Comparison of ENCODE assay signal across 10 cellular contexts in the genomic region with DNA sequence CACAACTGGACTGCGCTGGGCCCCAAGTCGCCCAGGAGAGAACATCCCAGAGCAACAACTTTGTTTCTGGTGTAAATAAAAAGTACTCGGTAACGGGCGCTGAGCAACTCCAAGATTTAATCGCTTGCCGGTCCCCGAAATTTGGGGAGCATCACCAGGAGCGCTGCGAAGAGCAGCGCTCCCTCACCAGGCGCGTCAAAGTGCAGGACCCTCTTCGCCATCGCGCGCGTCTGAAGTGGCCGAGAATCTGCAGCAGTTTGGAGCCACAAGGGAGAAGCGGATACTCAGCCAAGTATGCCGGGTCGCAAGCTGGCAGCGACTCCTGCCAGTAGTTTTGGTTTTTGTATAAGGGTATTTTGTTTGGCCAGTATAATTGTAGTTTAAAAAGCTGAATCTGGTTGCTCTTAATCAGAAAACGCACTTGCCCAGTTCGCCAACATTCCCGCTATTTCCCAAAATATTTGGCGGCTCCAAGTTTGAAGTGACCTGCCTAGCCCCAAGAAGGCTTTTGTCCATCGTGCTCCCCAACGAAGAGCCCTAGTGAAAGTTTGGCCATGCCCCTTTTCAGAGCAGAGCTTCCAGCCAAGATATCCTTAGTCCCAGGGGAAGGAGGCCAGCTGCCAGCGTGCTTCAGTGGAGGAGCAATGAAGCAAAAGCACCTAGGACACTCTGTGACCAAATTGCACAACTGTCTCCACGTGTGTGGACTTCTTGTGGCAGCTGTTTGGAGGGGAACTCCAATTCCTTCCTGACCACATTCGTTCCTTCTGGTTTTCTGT. TPM values are rescaled to one million over a fixed set of nuclear protein-coding genes. Genes with fewer than 3 reads are reported as not detected.
DNase-seq lines count a peak whose midpoint lies in the region; ATAC-seq and TF ChIP-seq lines count a peak whose summit lies in the region.
"Had no signal": no experiment of that assay in that cellular context is flagged by ENCODE, and none has a peak within 500 bp of the region (broad histone marks: within the 10 kb centered on the region; RNA-seq: fewer than 3 reads in every experiment).

No MANE protein-coding gene starts in this region.

- intact Hi-C loops in dendritic cell treated with granulocyte-macrophage colony-stimulating factor and Interleukin-4, amounts not matched to agents 40 ng/mL and 50 ng/mL, for 4 days (cut with micrococcal nuclease): no loop called here
- intact Hi-C loops in uterus (cut with DNase I; ENCODE audit: low total_unique reads): no loop called here
- intact Hi-C loops in lower leg skin (cut with DNase I; ENCODE audit: low total_unique reads): no loop called here

- no peaks in the 10 kb centered on the region for H3K27me3 ChIP-seq in lung (ENCODE audit: control insufficient read depth, insufficient read depth)
- no peaks in the 10 kb centered on the region for H3K27me3 ChIP-seq in uterus

- H3K9me3 Mint-ChIP-seq in activated naive CD8-positive, alpha-beta T cell (ENCODE audit: low read depth): no peaks in the 10 kb centered on the region
- peaks cover 4% of the 10 kb centered on the region for H3K9me3 Mint-ChIP-seq in activated naive CD8-positive, alpha-beta T cell treated with anti-CD3 and anti-CD28 coated beads for 36 hours
- no peaks in the 10 kb centered on the region for H3K9me3 Mint-ChIP-seq in dendritic cell treated with granulocyte-macrophage colony-stimulating factor and Interleukin-4, amounts not matched to agents 40 ng/mL and 50 ng/mL, for 4 days

- peak overlapping the region; percentile 30 for H3K4me3 Mint-ChIP-seq in activated naive CD8-positive, alpha-beta T cell
- H3K4me3 Mint-ChIP-seq in activated naive CD8-positive, alpha-beta T cell treated with anti-CD3 and anti-CD28 coated beads for 36 hours: no peak overlapping the region
- H3K4me3 Mint-ChIP-seq in dendritic cell treated with granulocyte-macrophage colony-stimulating factor and Interleukin-4, amounts not matched to agents 40 ng/mL and 50 ng/mL, for 4 days: peak overlapping the region; percentile 47

- no peak overlapping the region for H3K27ac Mint-ChIP-seq in activated naive CD8-positive, alpha-beta T cell
- no peak overlapping the region for H3K27ac Mint-ChIP-seq in activated naive CD8-positive, alpha-beta T cell treated with anti-CD3 and anti-CD28 coated beads for 36 hours
- H3K27ac Mint-ChIP-seq in dendritic cell treated with granulocyte-macrophage colony-stimulating factor and Interleukin-4, amounts not matched to agents 40 ng/mL and 50 ng/mL, for 4 days: no peak overlapping the region

- H3K4me1 Mint-ChIP-seq in activated naive CD8-positive, alpha-beta T cell (ENCODE audit: low read depth): peaks cover 2% of the 10 kb centered on the region
- peaks cover 3% of the 10 kb centered on the region for H3K4me1 Mint-ChIP-seq in activated naive CD8-positive, alpha-beta T cell treated with anti-CD3 and anti-CD28 coated beads for 36 hours
- peaks cover 15% of the 10 kb centered on the region for H3K4me1 Mint-ChIP-seq in dendritic cell treated with granulocyte-macrophage colony-stimulating factor and Interleukin-4, amounts not matched to agents 40 ng/mL and 50 ng/mL, for 4 days (ENCODE audit: low read depth)

- ATAC-seq in lung (ENCODE audit: insufficient read depth, low FRiP score) (peak; percentile 7), GM21423 (IDR thresholded peaks at IDR 0.05; ENCODE audit: unreplicated experiment) (no peak), GM21447 (IDR thresholded peaks at IDR 0.05; ENCODE audit: unreplicated experiment) (no peak)
- ATAC-seq: HCT116 had no signal

- no peak for DNase-seq in activated naive CD8-positive, alpha-beta T cell treated with anti-CD3 and anti-CD28 coated beads for 36 hours
- DNase-seq in lung (ENCODE audit: low spot score) (no peak), uterus (peak in 1 of 2 donors; percentile 27), lower leg skin (ENCODE audit: low spot score in 2 of 2) (no peak)
- DNase-seq: activated T-cell treated with anti-CD3 and anti-CD28 coated beads for 4 hours had no signal

- H3K9me3 ChIP-seq in lung (ENCODE audit: control insufficient read depth in 2 of 2, insufficient read depth in 1 of 2, low read length in 1 of 2): peaks cover 0 to 3% of the 10 kb centered on the region in 2 donors
- no peaks in the 10 kb centered on the region for H3K9me3 ChIP-seq in uterus

- H3K4me1 ChIP-seq in lung (ENCODE audit: control insufficient read depth in 2 of 2, insufficient read depth in 2 of 2, low read length in 2 of 2): peaks cover 0 to 2% of the 10 kb centered on the region in 2 donors
- no peaks in the 10 kb centered on the region for H3K4me1 ChIP-seq in uterus

- no peaks in the 10 kb centered on the region for H3K36me3 Mint-ChIP-seq in activated naive CD8-positive, alpha-beta T cell
- H3K36me3 Mint-ChIP-seq in activated naive CD8-positive, alpha-beta T cell treated with anti-CD3 and anti-CD28 coated beads for 36 hours: no peaks in the 10 kb centered on the region
- H3K36me3 Mint-ChIP-seq in dendritic cell treated with granulocyte-macrophage colony-stimulating factor and Interleukin-4, amounts not matched to agents 40 ng/mL and 50 ng/mL, for 4 days (ENCODE audit: low read depth): no peaks in the 10 kb centered on the region

- 3 to 4% methylated on average over 32 of the region's 32 CpGs for WGBS in lung, 2 donors
- WGBS in lower leg skin, 2 donors: 4% methylated on average over 32 of the region's 32 CpGs

- H3K4me3 ChIP-seq in lung (peak overlapping the region; percentile 69), uterus (peak overlapping the region; percentile 54 to 96), lower leg skin (ENCODE audit: low read depth, poor library complexity, severe bottlenecking) (no peak overlapping the region)

- TF ChIP-seq CTCF in lung (IDR thresholded peaks at IDR 0.05; ENCODE audit: control extremely low read depth, extremely low read depth) (no peak), uterus (IDR thresholded peaks at IDR 0.05) (no peak), lower leg skin (IDR thresholded peaks at IDR 0.05) (no peak)

- TF ChIP-seq POLR2A in uterus (IDR thresholded peaks at IDR 0.05) (no peak), lower leg skin (IDR thresholded peaks at IDR 0.05) (no peak)

- H3K27ac ChIP-seq in lung (ENCODE audit: low read depth in 1 of 2, low read length in 1 of 2) (peak overlapping the region; percentile 1), uterus (peak overlapping the region; percentile 57 to 86)

- H3K27me3 Mint-ChIP-seq in activated naive CD8-positive, alpha-beta T cell: peaks cover 24% of the 10 kb centered on the region
- peaks cover 57% of the 10 kb centered on the region for H3K27me3 Mint-ChIP-seq in activated naive CD8-positive, alpha-beta T cell treated with anti-CD3 and anti-CD28 coated beads for 36 hours
- H3K27me3 Mint-ChIP-seq in dendritic cell treated with granulocyte-macrophage colony-stimulating factor and Interleukin-4, amounts not matched to agents 40 ng/mL and 50 ng/mL, for 4 days: peaks cover 51% of the 10 kb centered on the region

- no peaks in the 10 kb centered on the region for H3K36me3 ChIP-seq in lung (ENCODE audit: control insufficient read depth in 2 of 2, insufficient read depth in 2 of 2, low read length in 2 of 2)
- H3K36me3 ChIP-seq in uterus: no peaks in the 10 kb centered on the region

RNA-seq across cellular contexts. Expression of gene KDR, which starts 0.6 kb away (rescaled TPM):
- total RNA-seq in activated naive CD8-positive, alpha-beta T cell treated with anti-CD3 and anti-CD28 coated beads for 36 hours: under 1 TPM; 0.08 to 0.12 TPM
- total RNA-seq in lung: 100 to 1,000 TPM in 1 of 2 donors, 10 to 100 TPM in 1; 43.9 to 132 TPM
- 10 to 100 TPM in 1 of 2 donors, 1 to 10 TPM in 1; 8.4 to 21.1 TPM for polyA plus RNA-seq in lung
- 100 to 1,000 TPM; 101 to 218 (median 117) TPM for total RNA-seq in uterus
- 10 to 100 TPM in 2 of 4 donors, 1 to 10 TPM in 2; 4.3 to 13.9 (median 8.7) TPM for total RNA-seq in lower leg skin

Comparison
In these comparisons a context has a peak if more than half of its experiments do, and no peak if none do; other contexts are left out.
1. RNA of gene KDR, which starts 0.6 kb away (total RNA-seq): 43.9 to 132 TPM in lung, 101 to 218 TPM in uterus and 4.3 to 13.9 TPM in lower leg skin; 0.08 to 0.12 TPM in activated naive CD8-positive, alpha-beta T cell treated with anti-CD3 and anti-CD28 coated beads for 36 hours; every median in the first group is over 4 times any median in the second.